ENCODE assay signal across 1 cellular context in the genomic region with DNA sequence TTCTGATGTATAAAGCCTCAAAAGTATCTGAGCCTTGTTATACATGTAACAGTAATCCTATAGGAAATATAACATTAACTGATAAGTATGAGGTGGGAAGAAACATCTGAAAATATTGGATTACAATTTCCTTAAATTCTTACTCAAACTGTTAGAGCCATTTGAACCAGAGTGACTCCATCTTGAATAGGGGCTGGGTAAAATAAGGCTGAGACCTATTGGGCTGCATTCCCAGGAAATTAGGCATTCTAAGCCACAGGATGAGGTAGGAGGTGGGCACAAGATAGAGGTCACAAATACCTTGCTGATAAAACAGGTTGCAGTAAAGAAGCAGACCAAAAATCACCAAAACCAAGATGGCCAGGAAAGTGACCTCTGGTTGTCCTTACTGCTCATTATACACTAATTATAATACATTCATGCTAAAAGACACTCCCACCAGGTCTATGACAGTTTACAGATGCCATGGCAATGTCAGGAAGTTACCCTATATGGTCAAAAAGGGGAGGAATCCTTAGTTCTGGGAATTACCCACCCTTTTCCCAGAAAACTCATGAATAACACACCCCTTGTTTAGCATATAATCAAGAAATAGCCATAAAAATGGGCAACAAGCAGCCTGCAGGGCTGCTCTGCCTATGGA.
TF ChIP-seq lines count a peak whose summit lies in the region.

No MANE protein-coding gene starts in this region.

TF ChIP-seq in K562, 482 proteins besides CTCF, POLR2A, EP300 and RAD21 (continued from another document and continues in another):
- TF ChIP-seq, protein P1, sequence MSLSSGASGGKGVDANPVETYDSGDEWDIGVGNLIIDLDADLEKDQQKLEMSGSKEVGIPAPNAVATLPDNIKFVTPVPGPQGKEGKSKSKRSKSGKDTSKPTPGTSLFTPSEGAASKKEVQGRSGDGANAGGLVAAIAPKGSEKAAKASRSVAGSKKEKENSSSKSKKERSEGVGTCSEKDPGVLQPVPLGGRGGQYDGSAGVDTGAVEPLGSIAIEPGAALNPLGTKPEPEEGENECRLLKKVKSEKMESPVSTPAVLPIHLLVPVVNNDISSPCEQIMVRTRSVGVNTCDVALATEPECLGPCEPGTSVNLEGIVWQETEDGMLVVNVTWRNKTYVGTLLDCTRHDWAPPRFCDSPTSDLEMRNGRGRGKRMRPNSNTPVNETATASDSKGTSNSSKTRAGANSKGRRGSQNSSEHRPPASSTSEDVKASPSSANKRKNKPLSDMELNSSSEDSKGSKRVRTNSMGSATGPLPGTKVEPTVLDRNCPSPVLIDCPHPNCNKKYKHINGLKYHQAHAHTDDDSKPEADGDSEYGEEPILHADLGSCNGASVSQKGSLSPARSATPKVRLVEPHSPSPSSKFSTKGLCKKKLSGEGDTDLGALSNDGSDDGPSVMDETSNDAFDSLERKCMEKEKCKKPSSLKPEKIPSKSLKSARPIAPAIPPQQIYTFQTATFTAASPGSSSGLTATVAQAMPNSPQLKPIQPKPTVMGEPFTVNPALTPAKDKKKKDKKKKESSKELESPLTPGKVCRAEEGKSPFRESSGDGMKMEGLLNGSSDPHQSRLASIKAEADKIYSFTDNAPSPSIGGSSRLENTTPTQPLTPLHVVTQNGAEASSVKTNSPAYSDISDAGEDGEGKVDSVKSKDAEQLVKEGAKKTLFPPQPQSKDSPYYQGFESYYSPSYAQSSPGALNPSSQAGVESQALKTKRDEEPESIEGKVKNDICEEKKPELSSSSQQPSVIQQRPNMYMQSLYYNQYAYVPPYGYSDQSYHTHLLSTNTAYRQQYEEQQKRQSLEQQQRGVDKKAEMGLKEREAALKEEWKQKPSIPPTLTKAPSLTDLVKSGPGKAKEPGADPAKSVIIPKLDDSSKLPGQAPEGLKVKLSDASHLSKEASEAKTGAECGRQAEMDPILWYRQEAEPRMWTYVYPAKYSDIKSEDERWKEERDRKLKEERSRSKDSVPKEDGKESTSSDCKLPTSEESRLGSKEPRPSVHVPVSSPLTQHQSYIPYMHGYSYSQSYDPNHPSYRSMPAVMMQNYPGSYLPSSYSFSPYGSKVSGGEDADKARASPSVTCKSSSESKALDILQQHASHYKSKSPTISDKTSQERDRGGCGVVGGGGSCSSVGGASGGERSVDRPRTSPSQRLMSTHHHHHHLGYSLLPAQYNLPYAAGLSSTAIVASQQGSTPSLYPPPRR (CRISPR knock-in tag; IDR thresholded peaks at IDR 0.05; ENCODE audit: borderline replicate concordance) = no peak
- no peak for TF ChIP-seq MCM2 (IDR thresholded peaks at IDR 0.05; ENCODE audit: low read depth)
- TF ChIP-seq, protein P2, sequence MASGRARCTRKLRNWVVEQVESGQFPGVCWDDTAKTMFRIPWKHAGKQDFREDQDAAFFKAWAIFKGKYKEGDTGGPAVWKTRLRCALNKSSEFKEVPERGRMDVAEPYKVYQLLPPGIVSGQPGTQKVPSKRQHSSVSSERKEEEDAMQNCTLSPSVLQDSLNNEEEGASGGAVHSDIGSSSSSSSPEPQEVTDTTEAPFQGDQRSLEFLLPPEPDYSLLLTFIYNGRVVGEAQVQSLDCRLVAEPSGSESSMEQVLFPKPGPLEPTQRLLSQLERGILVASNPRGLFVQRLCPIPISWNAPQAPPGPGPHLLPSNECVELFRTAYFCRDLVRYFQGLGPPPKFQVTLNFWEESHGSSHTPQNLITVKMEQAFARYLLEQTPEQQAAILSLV (tag; IDR thresholded peaks at IDR 0.05) = peak; percentile 99
- TF ChIP-seq, protein P3, sequence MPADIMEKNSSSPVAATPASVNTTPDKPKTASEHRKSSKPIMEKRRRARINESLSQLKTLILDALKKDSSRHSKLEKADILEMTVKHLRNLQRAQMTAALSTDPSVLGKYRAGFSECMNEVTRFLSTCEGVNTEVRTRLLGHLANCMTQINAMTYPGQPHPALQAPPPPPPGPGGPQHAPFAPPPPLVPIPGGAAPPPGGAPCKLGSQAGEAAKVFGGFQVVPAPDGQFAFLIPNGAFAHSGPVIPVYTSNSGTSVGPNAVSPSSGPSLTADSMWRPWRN (IDR thresholded peaks at IDR 0.05; ENCODE audit: low read depth) = no peak
- TF ChIP-seq, protein P4, sequence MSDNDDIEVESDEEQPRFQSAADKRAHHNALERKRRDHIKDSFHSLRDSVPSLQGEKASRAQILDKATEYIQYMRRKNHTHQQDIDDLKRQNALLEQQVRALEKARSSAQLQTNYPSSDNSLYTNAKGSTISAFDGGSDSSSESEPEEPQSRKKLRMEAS (CRISPR knock-in tag; IDR thresholded peaks at IDR 0.05) = no peak
- TF ChIP-seq RB1 (IDR thresholded peaks at IDR 0.05; ENCODE audit: low read depth) = no peak
- no peak; the same call in 1 of the 2 replicates for TF ChIP-seq MTF1 (CRISPR knock-in tag; IDR thresholded peaks at IDR 0.05; ENCODE audit: borderline replicate concordance)
- TF ChIP-seq ETS2 (tag; IDR thresholded peaks at IDR 0.05; ENCODE audit: borderline replicate concordance, poor library complexity, severe bottlenecking) = no peak
- TF ChIP-seq ZSCAN32 (CRISPR knock-in tag; IDR thresholded peaks at IDR 0.05) = no peak
- TF ChIP-seq ILK (tag; IDR thresholded peaks at IDR 0.05; ENCODE audit: borderline replicate concordance, low read depth) = peak; percentile 95
- no peak for TF ChIP-seq POLR2G (IDR thresholded peaks at IDR 0.05; ENCODE audit: low read depth, low read length)
- peak; percentile 32; the same call in 1 of the 2 replicates for TF ChIP-seq CEBPB (tag; IDR thresholded peaks at IDR 0.05)
- TF ChIP-seq, protein P5, sequence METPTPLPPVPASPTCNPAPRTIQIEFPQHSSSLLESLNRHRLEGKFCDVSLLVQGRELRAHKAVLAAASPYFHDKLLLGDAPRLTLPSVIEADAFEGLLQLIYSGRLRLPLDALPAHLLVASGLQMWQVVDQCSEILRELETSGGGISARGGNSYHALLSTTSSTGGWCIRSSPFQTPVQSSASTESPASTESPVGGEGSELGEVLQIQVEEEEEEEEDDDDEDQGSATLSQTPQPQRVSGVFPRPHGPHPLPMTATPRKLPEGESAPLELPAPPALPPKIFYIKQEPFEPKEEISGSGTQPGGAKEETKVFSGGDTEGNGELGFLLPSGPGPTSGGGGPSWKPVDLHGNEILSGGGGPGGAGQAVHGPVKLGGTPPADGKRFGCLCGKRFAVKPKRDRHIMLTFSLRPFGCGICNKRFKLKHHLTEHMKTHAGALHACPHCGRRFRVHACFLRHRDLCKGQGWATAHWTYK (CRISPR knock-in tag; IDR thresholded peaks at IDR 0.05) = peak; percentile 70
- TF ChIP-seq ZNF583 (CRISPR knock-in tag; IDR thresholded peaks at IDR 0.05) = peak; percentile 93
- peak; percentile 95 for TF ChIP-seq DDX20 (tag; IDR thresholded peaks at IDR 0.05; ENCODE audit: low read depth)
- peak; percentile 95 for TF ChIP-seq BACH1 (tag; IDR thresholded peaks at IDR 0.05)
- TF ChIP-seq THRAP3 (IDR thresholded peaks at IDR 0.05; ENCODE audit: borderline replicate concordance) = no peak
- TF ChIP-seq ZNF644 (tag; IDR thresholded peaks at IDR 0.05; ENCODE audit: low read depth) = peak; percentile 96
- TF ChIP-seq, protein P6, sequence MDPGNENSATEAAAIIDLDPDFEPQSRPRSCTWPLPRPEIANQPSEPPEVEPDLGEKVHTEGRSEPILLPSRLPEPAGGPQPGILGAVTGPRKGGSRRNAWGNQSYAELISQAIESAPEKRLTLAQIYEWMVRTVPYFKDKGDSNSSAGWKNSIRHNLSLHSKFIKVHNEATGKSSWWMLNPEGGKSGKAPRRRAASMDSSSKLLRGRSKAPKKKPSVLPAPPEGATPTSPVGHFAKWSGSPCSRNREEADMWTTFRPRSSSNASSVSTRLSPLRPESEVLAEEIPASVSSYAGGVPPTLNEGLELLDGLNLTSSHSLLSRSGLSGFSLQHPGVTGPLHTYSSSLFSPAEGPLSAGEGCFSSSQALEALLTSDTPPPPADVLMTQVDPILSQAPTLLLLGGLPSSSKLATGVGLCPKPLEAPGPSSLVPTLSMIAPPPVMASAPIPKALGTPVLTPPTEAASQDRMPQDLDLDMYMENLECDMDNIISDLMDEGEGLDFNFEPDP (CRISPR knock-in tag; IDR thresholded peaks at IDR 0.05) = 0 out of 2 replicates have a peak, but pooled peaks have one; percentile 77
- no peak for TF ChIP-seq CCAR2 (IDR thresholded peaks at IDR 0.05; ENCODE audit: low read depth, low read length)
- no peak for TF ChIP-seq MYBL2 (IDR thresholded peaks at IDR 0.05; ENCODE audit: low read depth)
- no peak for TF ChIP-seq MYBL2 (CRISPR knock-in tag; IDR thresholded peaks at IDR 0.05; ENCODE audit: borderline replicate concordance)
- TF ChIP-seq YY1 (IDR thresholded peaks at IDR 0.05; ENCODE audit: borderline replicate concordance in 1 of 3, control insufficient read depth in 1 of 3, extremely low read depth in 1 of 3, insufficient read depth in 3 of 3, insufficient read length in 1 of 3, insufficient replicate concordance in 2 of 3, low read depth in 1 of 3, low read length in 2 of 3) = peak in 1 of 3 experiments; percentile 34
- TF ChIP-seq, protein P7, sequence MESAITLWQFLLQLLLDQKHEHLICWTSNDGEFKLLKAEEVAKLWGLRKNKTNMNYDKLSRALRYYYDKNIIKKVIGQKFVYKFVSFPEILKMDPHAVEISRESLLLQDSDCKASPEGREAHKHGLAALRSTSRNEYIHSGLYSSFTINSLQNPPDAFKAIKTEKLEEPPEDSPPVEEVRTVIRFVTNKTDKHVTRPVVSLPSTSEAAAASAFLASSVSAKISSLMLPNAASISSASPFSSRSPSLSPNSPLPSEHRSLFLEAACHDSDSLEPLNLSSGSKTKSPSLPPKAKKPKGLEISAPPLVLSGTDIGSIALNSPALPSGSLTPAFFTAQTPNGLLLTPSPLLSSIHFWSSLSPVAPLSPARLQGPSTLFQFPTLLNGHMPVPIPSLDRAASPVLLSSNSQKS (CRISPR knock-in tag; IDR thresholded peaks at IDR 0.05) = peak; percentile 77; the same call in 1 of the 2 replicates
- TF ChIP-seq, protein P8, sequence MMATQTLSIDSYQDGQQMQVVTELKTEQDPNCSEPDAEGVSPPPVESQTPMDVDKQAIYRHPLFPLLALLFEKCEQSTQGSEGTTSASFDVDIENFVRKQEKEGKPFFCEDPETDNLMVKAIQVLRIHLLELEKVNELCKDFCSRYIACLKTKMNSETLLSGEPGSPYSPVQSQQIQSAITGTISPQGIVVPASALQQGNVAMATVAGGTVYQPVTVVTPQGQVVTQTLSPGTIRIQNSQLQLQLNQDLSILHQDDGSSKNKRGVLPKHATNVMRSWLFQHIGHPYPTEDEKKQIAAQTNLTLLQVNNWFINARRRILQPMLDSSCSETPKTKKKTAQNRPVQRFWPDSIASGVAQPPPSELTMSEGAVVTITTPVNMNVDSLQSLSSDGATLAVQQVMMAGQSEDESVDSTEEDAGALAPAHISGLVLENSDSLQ (IDR thresholded peaks at IDR 0.05) = no peak
- TF ChIP-seq ZBTB17 (CRISPR knock-in tag; IDR thresholded peaks at IDR 0.05) = peak; percentile 74
- TF ChIP-seq HNRNPLL (IDR thresholded peaks at IDR 0.05; ENCODE audit: low read depth, low read length, poor library complexity, severe bottlenecking) = no peak
- TF ChIP-seq WHSC1 (IDR thresholded peaks at IDR 0.05; ENCODE audit: low read length) = no peak
- TF ChIP-seq CEBPG (CRISPR knock-in tag; IDR thresholded peaks at IDR 0.05) = no peak
- TF ChIP-seq CEBPG (tag; conservative IDR thresholded peaks at IDR 0.05 in 1 of 2, IDR thresholded peaks at IDR 0.05 in 1 of 2) = no peak
- TF ChIP-seq ZNF79 (CRISPR knock-in tag; IDR thresholded peaks at IDR 0.05; ENCODE audit: low read depth) = peak; percentile 55; the same call in 1 of the 2 replicates
- TF ChIP-seq DMBX1 (CRISPR knock-in tag; IDR thresholded peaks at IDR 0.05; ENCODE audit: borderline replicate concordance) = peak; percentile 100
- no peak for TF ChIP-seq PTBP1 (IDR thresholded peaks at IDR 0.05; ENCODE audit: low read depth, low read length)
- TF ChIP-seq HDAC8 (tag; IDR thresholded peaks at IDR 0.05) = peak; percentile 98
- TF ChIP-seq ZFPM2 (CRISPR knock-in tag; IDR thresholded peaks at IDR 0.05) = no peak
- TF ChIP-seq NCOA2 (IDR thresholded peaks at IDR 0.05; ENCODE audit: partially characterized antibody in 2 of 2) = no peak
- no peak for TF ChIP-seq NR4A1 (CRISPR knock-in tag; IDR thresholded peaks at IDR 0.05)
- TF ChIP-seq NR4A1 (tag; IDR thresholded peaks at IDR 0.05) = peak; percentile 74; the same call in 1 of the 2 replicates
- TF ChIP-seq E2F3 (CRISPR knock-in tag; IDR thresholded peaks at IDR 0.05) = peak; percentile 87; the same call in 1 of the 2 replicates
- TF ChIP-seq CHD4 (IDR thresholded peaks at IDR 0.05; ENCODE audit: insufficient read depth, insufficient replicate concordance, low read depth, low read length, poor library complexity, severe bottlenecking) = no peak
- no peak for TF ChIP-seq LEF1 (IDR thresholded peaks at IDR 0.05)
- TF ChIP-seq, protein P9, sequence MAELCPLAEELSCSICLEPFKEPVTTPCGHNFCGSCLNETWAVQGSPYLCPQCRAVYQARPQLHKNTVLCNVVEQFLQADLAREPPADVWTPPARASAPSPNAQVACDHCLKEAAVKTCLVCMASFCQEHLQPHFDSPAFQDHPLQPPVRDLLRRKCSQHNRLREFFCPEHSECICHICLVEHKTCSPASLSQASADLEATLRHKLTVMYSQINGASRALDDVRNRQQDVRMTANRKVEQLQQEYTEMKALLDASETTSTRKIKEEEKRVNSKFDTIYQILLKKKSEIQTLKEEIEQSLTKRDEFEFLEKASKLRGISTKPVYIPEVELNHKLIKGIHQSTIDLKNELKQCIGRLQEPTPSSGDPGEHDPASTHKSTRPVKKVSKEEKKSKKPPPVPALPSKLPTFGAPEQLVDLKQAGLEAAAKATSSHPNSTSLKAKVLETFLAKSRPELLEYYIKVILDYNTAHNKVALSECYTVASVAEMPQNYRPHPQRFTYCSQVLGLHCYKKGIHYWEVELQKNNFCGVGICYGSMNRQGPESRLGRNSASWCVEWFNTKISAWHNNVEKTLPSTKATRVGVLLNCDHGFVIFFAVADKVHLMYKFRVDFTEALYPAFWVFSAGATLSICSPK (IDR thresholded peaks at IDR 0.05; ENCODE audit: borderline replicate concordance) = no peak
- TF ChIP-seq ZNF766 (CRISPR knock-in tag; conservative IDR thresholded peaks at IDR 0.05) = peak; percentile 93
- TF ChIP-seq ZNF717 (CRISPR knock-in tag; IDR thresholded peaks at IDR 0.05) = peak; percentile 59; the same call in 1 of the 2 replicates
- peak; percentile 97 for TF ChIP-seq PYGO2 (tag; IDR thresholded peaks at IDR 0.05)
- no peak for TF ChIP-seq TSC22D4 (tag; IDR thresholded peaks at IDR 0.05)
- TF ChIP-seq KLF13 (tag; IDR thresholded peaks at IDR 0.05; ENCODE audit: borderline replicate concordance, low read depth) = peak; percentile 97
- TF ChIP-seq FOXJ2 (tag; IDR thresholded peaks at IDR 0.05) = no peak
- TF ChIP-seq KDM5B (IDR thresholded peaks at IDR 0.05; ENCODE audit: insufficient replicate concordance, low read depth, low read length) = no peak
